Comparison of ENCODE assay signal across 20 cellular contexts in the genomic region with DNA sequence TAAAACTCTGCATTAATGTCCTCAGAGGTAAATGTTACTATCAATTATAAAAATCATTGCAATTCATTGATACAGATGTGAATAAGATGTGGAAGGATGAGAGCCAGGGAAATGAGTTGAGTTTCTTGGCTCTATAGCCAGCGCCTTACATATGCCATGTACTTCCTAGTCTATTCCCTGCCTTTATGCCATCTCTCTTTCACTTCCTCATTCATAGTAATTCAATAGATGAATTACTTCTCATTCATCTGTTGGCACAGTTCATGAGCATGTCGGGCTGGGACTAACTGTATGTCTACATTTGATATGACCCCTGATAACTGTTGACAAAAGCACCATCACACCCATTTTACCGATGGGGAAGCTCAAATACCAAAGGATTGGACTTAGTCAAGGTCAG. TPM values are rescaled to one million over a fixed set of nuclear protein-coding genes. Genes with fewer than 3 reads are reported as not detected.
"Had no signal": no experiment of that assay in that cellular context is flagged by ENCODE, and none has a peak within 500 bp of the region (broad histone marks: within the 10 kb centered on the region; RNA-seq: fewer than 3 reads in every experiment).

No MANE protein-coding gene starts in this region.

- H3K4me1 ChIP-seq: left lung had no signal

- FAIRE-seq: colon, keratinocyte, TTC549 had no signal

- DNase-seq: activated CD4-positive, alpha-beta T cell treated with anti-CD3 and anti-CD28 coated beads, Interleukin-2, amount 50 U/mL, for 48 hours; amniotic stem cell; caudate nucleus; dorsolateral prefrontal cortex; foreskin keratinocyte; glutamatergic neuron; hypothalamus; left lung; naive B cell; stimulated activated CD4-positive, alpha-beta T cell treated with anti-CD3 and anti-CD28 coated beads, Interleukin-4, amount 100 ng/mL, for 1 hour; stimulated activated naive CD8-positive, alpha-beta T cell treated with anti-CD3 and anti-CD28 coated beads, Interleukin-15, amount 100 ng/mL, for 72 hours; testis had no signal

- H3K4me3 ChIP-seq: dorsolateral prefrontal cortex, left lung, skin epidermis, testis had no signal

- H3K27ac ChIP-seq: dorsolateral prefrontal cortex, foreskin keratinocyte, left lung, skin epidermis, testis had no signal

- H3K36me3 ChIP-seq: left lung had no signal

- ATAC-seq: foreskin keratinocyte; left lung; stimulated activated naive CD8-positive, alpha-beta T cell treated with anti-CD3 and anti-CD28 coated beads, Interleukin-15, amount 100 ng/mL, for 72 hours had no signal

- H3K9me3 ChIP-seq: left lung, testis had no signal

- H3K27me3 ChIP-seq: foreskin keratinocyte, left lung, testis had no signal

RNA-seq across cellular contexts. Expression of a gene that starts 55.7 kb away (rescaled TPM):
- total RNA-seq: activated T-helper 1 cell treated with anti-CD3 and anti-CD28 coated beads, Interleukin-12 subunit alpha, Interleukin-12 subunit beta, Interleukin-2, Interleukin-4 antibody, amounts not matched to agents 30 ng/mL and 10 ng/mL and 1 ng/mL, durations not matched to agents 14 hours and 24 hours and 36 hours; mononuclear cell; neural crest cell; T-helper 2 cell treated with Interferon-gamma antibody and Interleukin-4, amounts not matched to agents 100 ng/mL and 5 ng/mL, for 36 hours had no signal
